Comparison of ENCODE assay signal across 9 cellular contexts in the genomic region with DNA sequence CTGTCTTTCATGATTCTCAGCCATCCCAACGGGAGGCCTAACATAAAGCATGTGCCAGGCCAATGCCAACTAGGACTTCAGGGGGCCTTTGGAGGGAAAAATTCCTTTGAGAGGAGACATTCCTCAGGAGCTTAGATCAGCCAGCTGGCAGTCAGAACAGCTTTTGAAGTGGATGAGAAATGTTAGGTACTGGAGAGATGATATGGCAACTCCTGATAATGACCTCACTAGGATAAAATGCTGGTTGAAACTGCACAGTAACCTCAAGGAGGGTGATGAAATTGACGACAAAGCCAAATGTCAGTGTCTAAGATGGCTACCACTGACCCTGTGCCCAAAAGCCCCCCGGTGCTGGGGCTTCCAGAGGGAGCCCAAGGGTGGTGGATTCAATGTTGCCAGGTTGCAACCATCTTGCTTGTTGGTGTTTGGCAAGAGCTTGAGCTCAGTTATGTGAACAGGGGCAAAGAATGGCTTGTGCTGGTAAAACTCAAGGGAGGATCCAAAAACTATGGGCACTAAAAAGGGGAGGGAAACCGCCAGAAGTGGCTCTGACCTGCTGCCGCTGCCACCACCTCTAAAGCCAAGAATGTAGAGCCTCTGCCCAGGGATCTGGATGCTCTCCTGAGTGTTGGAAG.
DNase-seq lines count a peak whose midpoint lies in the region; TF ChIP-seq lines count a peak whose summit lies in the region.
"Had no signal": no experiment of that assay in that cellular context is flagged by ENCODE, and none has a peak within 500 bp of the region (broad histone marks: within the 10 kb centered on the region; RNA-seq: fewer than 3 reads in every experiment).

No MANE protein-coding gene starts in this region.

- no peaks in the 10 kb centered on the region for H3K27me3 ChIP-seq in trophoblast cell (ENCODE audit: insufficient read depth, low read length)

- H3K9ac ChIP-seq in trophoblast cell (ENCODE audit: low read length) = no peak overlapping the region
- H3K9ac ChIP-seq: parathyroid adenoma had no signal

- no peak overlapping the region for H4K91ac ChIP-seq in trophoblast cell (ENCODE audit: low read depth, low read length)

- no CpG with 5 or more reads among the region's 5 CpGs for WGBS in trophoblast cell (ENCODE audit: extremely low coverage, insufficient coverage, insufficient read length)

- H3K4me2 ChIP-seq in trophoblast cell (ENCODE audit: low read length) = peak overlapping the region; percentile 13

- H2AK5ac ChIP-seq in trophoblast cell (ENCODE audit: low read length) = no peak overlapping the region

- no peak overlapping the region for H3K4me3 ChIP-seq in fibroblast of pulmonary artery (replicated peaks; ENCODE audit: low read depth, low read length)
- H3K4me3 ChIP-seq in trophoblast cell (ENCODE audit: low read depth, low read length) = no peak overlapping the region

- H4K8ac ChIP-seq in trophoblast cell (ENCODE audit: low read depth, low read length) = no peak overlapping the region

- no peak overlapping the region for H2AFZ ChIP-seq in trophoblast cell (ENCODE audit: insufficient read depth, low read length, poor library complexity)
- H2AFZ ChIP-seq: parathyroid adenoma had no signal

- H3K79me1 ChIP-seq in trophoblast cell (ENCODE audit: low read length) = no peaks in the 10 kb centered on the region

- DNase-seq in DMS79 (lab: John Stamatoyannopoulos, UW) = peak; percentile 8
- peak; percentile 85 for DNase-seq in RKO (ENCODE audit: low spot score)
- peak; percentile 91 for DNase-seq in fibroblast of pulmonary artery (ENCODE audit: low read depth)
- DNase-seq in trophoblast cell = peak; percentile 42 to 74
- DNase-seq in GF-D8 (lab: John Stamatoyannopoulos, UW) = no peak
- no peak for DNase-seq in NCI-H1930 (lab: John Stamatoyannopoulos, UW)
- DNase-seq in inferior parietal cortex (ENCODE audit: extremely low spot score) = no peak
- no peak for DNase-seq in GM19238 (ENCODE audit: insufficient read length, low spot score)

- peaks cover 16 to 19% of the 10 kb centered on the region in 2 experiments for H3K4me1 ChIP-seq in trophoblast cell (ENCODE audit: control insufficient read depth in 1 of 2, insufficient read depth in 2 of 2, low read length in 2 of 2)

- H3K79me2 ChIP-seq in trophoblast cell (ENCODE audit: control insufficient read depth, insufficient read depth, low read length, poor library complexity) = no peaks in the 10 kb centered on the region
- H3K79me2 ChIP-seq: parathyroid adenoma had no signal

- H3K36me3 ChIP-seq in trophoblast cell (ENCODE audit: control insufficient read depth in 1 of 2, insufficient read depth in 2 of 2, low read length in 2 of 2) = peaks cover 21 to 26% of the 10 kb centered on the region in 2 experiments

- no peak overlapping the region for H3K14ac ChIP-seq in trophoblast cell (ENCODE audit: low read length)

- no peak overlapping the region for H3K4ac ChIP-seq in trophoblast cell (ENCODE audit: low read depth, low read length)

- TF ChIP-seq CTCF in fibroblast of pulmonary artery (IDR thresholded peaks at IDR 0.05; ENCODE audit: low read length, missing control alignments) = no peak

- H3K18ac ChIP-seq in trophoblast cell (ENCODE audit: low read length) = no peak overlapping the region

- no peak overlapping the region for H3K27ac ChIP-seq in trophoblast cell (ENCODE audit: low read depth, low read length)
- H3K27ac ChIP-seq: parathyroid adenoma had no signal

- H4K12ac ChIP-seq in trophoblast cell (ENCODE audit: low read depth, low read length) = no peak overlapping the region

- no peak overlapping the region for H2BK5ac ChIP-seq in trophoblast cell (ENCODE audit: low read depth, low read length, poor library complexity)

- no peak overlapping the region for H3K23ac ChIP-seq in trophoblast cell (ENCODE audit: low read length)

- H3K9me3 ChIP-seq in trophoblast cell (ENCODE audit: insufficient read depth, low read depth, low read length) = no peaks in the 10 kb centered on the region

- no peak overlapping the region for H2BK12ac ChIP-seq in trophoblast cell (ENCODE audit: low read length)

- H2BK120ac ChIP-seq in trophoblast cell (ENCODE audit: insufficient read depth, low read length, poor library complexity) = no peak overlapping the region

Comparison
In these comparisons a context has a peak if more than half of its experiments do, and no peak if none do; other contexts are left out.
1. DNase-seq: peak in DMS79 (single experiment), RKO (single experiment), fibroblast of pulmonary artery (single experiment) and trophoblast cell (2 of 2); none in GF-D8 (single experiment), NCI-H1930 (0 of 2), inferior parietal cortex (single experiment) and GM19238 (single experiment).